11 cellular contexts compared by ENCODE assay signal in genomic region chr3:195806211-195806915, GRCh38. TPM values are rescaled to one million over a fixed set of nuclear protein-coding genes. Genes with fewer than 3 reads are reported as not detected.
DNase-seq lines count a peak whose midpoint lies in the region; ATAC-seq and TF ChIP-seq lines count a peak whose summit lies in the region.
"Had no signal": no experiment of that assay in that cellular context is flagged by ENCODE, and none has a peak within 500 bp of the region (broad histone marks: within the 10 kb centered on the region; RNA-seq: fewer than 3 reads in every experiment).

No MANE protein-coding gene starts in this region.

- H3K27me3 ChIP-seq in BLaER1 (no peaks in the 10 kb centered on the region), iPS-18a (ENCODE audit: control insufficient read depth, insufficient read depth, low read length) (no peaks in the 10 kb centered on the region), WERI-Rb-1 (ENCODE audit: insufficient read depth, low read depth, severe bottlenecking) (no peaks in the 10 kb centered on the region), gastrocnemius medialis (peaks cover 0 to 8% (median 3%) of the 10 kb centered on the region in 3 donors)
- H3K27me3 ChIP-seq: MG63 had no signal

- intact Hi-C loops in gastrocnemius medialis (cut with DNase I; ENCODE audit: low total_unique reads): no loop called here

- peaks cover 100% of the 10 kb centered on the region for H3K4me1 ChIP-seq in BLaER1
- peaks cover 21% of the 10 kb centered on the region for H3K4me1 ChIP-seq in iPS-18a (ENCODE audit: control insufficient read depth, low read depth, low read length)
- H3K4me1 ChIP-seq in gastrocnemius medialis: peaks cover 9 to 20% of the 10 kb centered on the region in 2 donors

- H3K9ac ChIP-seq in BLaER1: no peak overlapping the region
- H3K9ac ChIP-seq in iPS-18a (ENCODE audit: low read length): peak overlapping the region; percentile 19

- peaks cover 66% of the 10 kb centered on the region for H3K4me1 Mint-ChIP-seq in activated CD8-positive, alpha-beta T cell treated with anti-CD3 and anti-CD28 coated beads, Interleukin-2, amount 10 ng/mL, durations not matched to agents 7 days and 5 days (ENCODE audit: low read depth)

- peak overlapping the region; percentile 98 for H3K4me2 ChIP-seq in BLaER1

- H4K20me1 ChIP-seq in BLaER1: no peaks in the 10 kb centered on the region

- POLR2A ChIA-PET in activated CD8-positive, alpha-beta T cell treated with anti-CD3 and anti-CD28 coated beads, Interleukin-2, amount 10 ng/mL, durations not matched to agents 7 days and 5 days (lab: Charles Lee): interaction anchor here (0.6 kb wide), 1 partner anchor 9 kb away, joined by 3 read pairs; no protein-coding TSS in a partner anchor

- H3K36me3 Mint-ChIP-seq in activated CD8-positive, alpha-beta T cell treated with anti-CD3 and anti-CD28 coated beads, Interleukin-2, amount 10 ng/mL, durations not matched to agents 7 days and 5 days (ENCODE audit: low read depth): peaks cover 42% of the 10 kb centered on the region

- TF ChIP-seq POLR2A in gastrocnemius medialis (IDR thresholded peaks at IDR 0.05): no peak

- DNase-seq in EH (ENCODE audit: low read depth) (peak; percentile 8), WERI-Rb-1 (no peak), amygdala (lab: John Stamatoyannopoulos, UW) (no peak), gastrocnemius medialis (no peak)
- DNase-seq in activated CD8-positive, alpha-beta T cell treated with anti-CD3 and anti-CD28 coated beads, Interleukin-2, amount 10 ng/mL, durations not matched to agents 7 days and 5 days: no peak
- DNase-seq: MG63, naive B cell, SW 1271 had no signal

- in situ Hi-C loops in gastrocnemius medialis (cut with MboI; ENCODE audit: low sequenced_read_pairs in 4 of 4): no loop called here

- TF ChIP-seq CTCF in WERI-Rb-1 (IDR thresholded peaks at IDR 0.05; ENCODE audit: low read depth, low read length) (no peak), gastrocnemius medialis (IDR thresholded peaks at IDR 0.05 in 4 of 5, conservative IDR thresholded peaks at IDR 0.05 in 1 of 5) (no peak)

- H3K4me3 Mint-ChIP-seq in activated CD8-positive, alpha-beta T cell treated with anti-CD3 and anti-CD28 coated beads, Interleukin-2, amount 10 ng/mL, durations not matched to agents 7 days and 5 days: no peak overlapping the region

- CTCF ChIA-PET in activated CD8-positive, alpha-beta T cell treated with anti-CD3 and anti-CD28 coated beads, Interleukin-2, amount 10 ng/mL, durations not matched to agents 7 days and 5 days (lab: Charles Lee): interaction anchor here (0.7 to 2.3 kb wide), 2 partner anchors 44 to 399 kb away, joined by 3 to 10 read pairs; no protein-coding TSS in a partner anchor

- peaks cover 5% of the 10 kb centered on the region for H3K27me3 Mint-ChIP-seq in activated CD8-positive, alpha-beta T cell treated with anti-CD3 and anti-CD28 coated beads, Interleukin-2, amount 10 ng/mL, durations not matched to agents 7 days and 5 days (ENCODE audit: low read depth)

- H3K9me3 Mint-ChIP-seq in activated CD8-positive, alpha-beta T cell treated with anti-CD3 and anti-CD28 coated beads, Interleukin-2, amount 10 ng/mL, durations not matched to agents 7 days and 5 days (ENCODE audit: insufficient read depth): peaks cover 13% of the 10 kb centered on the region

- H3K27ac ChIP-seq in BLaER1 (peak overlapping the region; percentile 1), iPS-18a (ENCODE audit: low read length) (peak overlapping the region; percentile 83), WERI-Rb-1 (no peak overlapping the region), gastrocnemius medialis (no peak overlapping the region)

- H3K36me3 ChIP-seq in BLaER1 (no peaks in the 10 kb centered on the region), iPS-18a (ENCODE audit: control insufficient read depth, low read depth, low read length) (no peaks in the 10 kb centered on the region), WERI-Rb-1 (no peaks in the 10 kb centered on the region), gastrocnemius medialis (no peaks in the 10 kb centered on the region)
- H3K36me3 ChIP-seq: MG63 had no signal

- peak overlapping the region; percentile 86 for H3K27ac Mint-ChIP-seq in activated CD8-positive, alpha-beta T cell treated with anti-CD3 and anti-CD28 coated beads, Interleukin-2, amount 10 ng/mL, durations not matched to agents 7 days and 5 days

- no peak overlapping the region for H3K4me3 ChIP-seq in BLaER1
- peak overlapping the region; percentile 42 for H3K4me3 ChIP-seq in iPS-18a (ENCODE audit: low read length)
- H3K4me3 ChIP-seq in WERI-Rb-1 (ENCODE audit: low read depth, low read length): no peak overlapping the region
- H3K4me3 ChIP-seq in gastrocnemius medialis: no peak overlapping the region
- H3K4me3 ChIP-seq: MG63 had no signal

- H3K9me3 ChIP-seq in BLaER1 (no peaks in the 10 kb centered on the region), iPS-18a (ENCODE audit: control insufficient read depth, low read depth, low read length) (no peaks in the 10 kb centered on the region), WERI-Rb-1 (ENCODE audit: severe bottlenecking) (no peaks in the 10 kb centered on the region), gastrocnemius medialis (no peaks in the 10 kb centered on the region)
- H3K9me3 ChIP-seq: MG63 had no signal

- ATAC-seq in activated CD8-positive, alpha-beta T cell treated with anti-CD3 and anti-CD28 coated beads, Interleukin-2, amount 10 ng/mL, durations not matched to agents 7 days and 5 days: no peak
- no peak for ATAC-seq in HG03460 (IDR thresholded peaks at IDR 0.05; ENCODE audit: unreplicated experiment)
- no peak for ATAC-seq in gastrocnemius medialis

RNA-seq across cellular contexts. Expression of gene MUC4, which starts 5.4 kb away (rescaled TPM):
- under 1 TPM in 1 of 2 experiments, not detected in 1; 0.05 TPM for total RNA-seq in activated CD8-positive, alpha-beta T cell treated with anti-CD3 and anti-CD28 coated beads, Interleukin-2, amount 10 ng/mL, durations not matched to agents 7 days and 5 days
- total RNA-seq in gastrocnemius medialis: under 1 TPM in 1 of 4 donors, not detected in 3; 0.27 TPM

Comparison
In these comparisons a context has a peak if more than half of its experiments do, and no peak if none do; other contexts are left out.
1. H3K27ac ChIP-seq: peak in BLaER1 (single experiment) and iPS-18a (single experiment); none in WERI-Rb-1 (single experiment) and gastrocnemius medialis (0 of 4).